Comparison of ENCODE assay signal across 23 cellular contexts in the genomic region with DNA sequence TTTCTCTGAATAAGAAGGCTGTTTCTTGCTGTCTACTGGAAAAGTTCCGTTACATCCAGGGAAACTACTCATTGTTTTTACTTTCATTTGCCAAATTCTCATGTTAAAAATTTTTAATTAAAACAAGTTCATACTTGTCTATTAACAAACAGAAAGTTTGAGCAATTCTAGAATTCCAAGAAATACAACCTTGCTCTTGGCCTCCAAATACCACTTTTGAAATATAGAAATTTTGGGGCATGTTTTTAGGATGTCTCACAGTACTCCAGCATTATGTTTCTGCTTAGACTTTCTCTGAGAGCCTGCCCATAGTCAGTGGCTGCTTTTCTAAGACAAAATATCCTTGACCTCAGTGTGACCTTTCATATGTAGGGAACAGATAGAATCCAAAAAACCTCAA.
DNase-seq lines count a peak whose midpoint lies in the region; ATAC-seq and TF ChIP-seq lines count a peak whose summit lies in the region.
"Had no signal": no experiment of that assay in that cellular context is flagged by ENCODE, and none has a peak within 500 bp of the region (broad histone marks: within the 10 kb centered on the region; RNA-seq: fewer than 3 reads in every experiment).

No MANE protein-coding gene starts in this region.

- H2BK20ac ChIP-seq in IMR-90 (ENCODE audit: low read depth, low read length): no peak overlapping the region

- no peaks in the 10 kb centered on the region for H3K27me3 ChIP-seq in BJ (ENCODE audit: control insufficient read depth, insufficient read depth, low read length)
- H3K27me3 ChIP-seq in IMR-90 (ENCODE audit: control insufficient read depth, insufficient read depth, low read length): no peaks in the 10 kb centered on the region
- no peaks in the 10 kb centered on the region for H3K27me3 ChIP-seq in osteoblast (ENCODE audit: insufficient read depth, low read length)

- no peaks in the 10 kb centered on the region for H3K36me3 ChIP-seq in BJ (ENCODE audit: control insufficient read depth, insufficient read depth, low read length)
- no peaks in the 10 kb centered on the region for H3K36me3 ChIP-seq in IMR-90 (ENCODE audit: control insufficient read depth, insufficient read depth, low read length)
- H3K36me3 ChIP-seq in osteoblast (ENCODE audit: insufficient read depth, low read length): no peaks in the 10 kb centered on the region
- no peaks in the 10 kb centered on the region for H3K36me3 ChIP-seq in mucosa of descending colon (ENCODE audit: low read depth)
- H3K36me3 ChIP-seq: HAP-1 had no signal

- no peak overlapping the region for H3K14ac ChIP-seq in IMR-90 (replicated peaks; ENCODE audit: low read depth, low read length)

- no peak overlapping the region for H2BK15ac ChIP-seq in IMR-90 (ENCODE audit: low read depth, low read length)

- H3K4ac ChIP-seq in IMR-90 (ENCODE audit: low read depth, low read length): no peak overlapping the region

- H3K27ac ChIP-seq in IMR-90 (ENCODE audit: insufficient read depth, low read length): no peak overlapping the region
- no peak overlapping the region for H3K27ac ChIP-seq in osteoblast (ENCODE audit: low read depth, low read length)
- H3K27ac ChIP-seq: HL-60 had no signal

- H2AK9ac ChIP-seq in IMR-90 (replicated peaks; ENCODE audit: low read depth, low read length, poor library complexity): no peak overlapping the region

- intact Hi-C loops in IMR-90 (cut with micrococcal nuclease) (loop anchor here (10.0 kb wide), 1 partner anchor 319 kb away; no protein-coding TSS in a partner anchor), mucosa of descending colon (cut with DNase I, micrococcal nuclease) (no loop called here)

- dilution Hi-C loops in IMR-90 (cut with HindIII; ENCODE audit: low sequenced_read_pairs, unreplicated experiment): no loop called here

- no peaks in the 10 kb centered on the region for H3K79me1 ChIP-seq in IMR-90 (ENCODE audit: low read depth in 1 of 2, low read length in 2 of 2)

- peak; percentile 73 for ATAC-seq in IMR-90 (ENCODE audit: low read depth)
- ATAC-seq in mucosa of descending colon: no peak
- ATAC-seq: PC-3 had no signal

- H3K23ac ChIP-seq in IMR-90 (ENCODE audit: low read depth, low read length): no peak overlapping the region

- no peak overlapping the region for H2BK120ac ChIP-seq in IMR-90 (ENCODE audit: low read depth, low read length)

- H3K9me3 ChIP-seq in IMR-90 (ENCODE audit: control insufficient read depth, insufficient read depth, low read length) (no peaks in the 10 kb centered on the region), osteoblast (ENCODE audit: low read depth, low read length) (no peaks in the 10 kb centered on the region), mucosa of descending colon (no peaks in the 10 kb centered on the region)
- H3K9me3 ChIP-seq: HAP-1, SK-N-SH had no signal

- H3K9me1 ChIP-seq in IMR-90 (ENCODE audit: insufficient read depth, low read length): no peaks in the 10 kb centered on the region

- H2AK5ac ChIP-seq in IMR-90 (ENCODE audit: low read depth, low read length): no peak overlapping the region

- peak; percentile 7 for DNase-seq in BJ (ENCODE audit: low read depth)
- no peak for DNase-seq in IMR-90
- DNase-seq in fibroblast of gingiva (ENCODE audit: low read depth): peak; percentile 85
- DNase-seq in osteoblast (ENCODE audit: insufficient read length, low spot score, missing footprints): no peak
- DNase-seq in mucosa of descending colon: no peak
- DNase-seq in stimulated activated CD4-positive, alpha-beta T cell treated with anti-CD3 and anti-CD28 coated beads, Interleukin-15, amount 100 ng/mL, for 24 hours: no peak
- no peak for DNase-seq in GM20000 (ENCODE audit: low spot score)
- DNase-seq: CD4-positive, CD25-positive, alpha-beta regulatory T cell; COR-L47; GDM1; Karpas-422; MM.1S; NCI-H1092; NCI-H1436 treated with DMSO at 0.1 percent for 48 hours; NCI-H2029; NCI-H2171; NCI-H526; PC-3; RPMI8226; SHP77 treated with DMSO at 0.1 percent for 48 hours; SK-N-SH had no signal

- in situ Hi-C loops in IMR-90 (cut with MboI; ENCODE audit: low sequenced_read_pairs): no loop called here

- TF ChIP-seq CTCF in BJ (IDR thresholded peaks at IDR 0.05; ENCODE audit: insufficient read depth, low read depth, low read length) (no peak), IMR-90 (conservative IDR thresholded peaks at IDR 0.05; ENCODE audit: low read depth, low read length) (no peak), osteoblast (IDR thresholded peaks at IDR 0.05; ENCODE audit: extremely low read depth, low read depth, low read length) (no peak), mucosa of descending colon (IDR thresholded peaks at IDR 0.05) (no peak), GM20000 (IDR thresholded peaks at IDR 0.05; ENCODE audit: extremely low read depth, missing control alignments) (no peak)

- H3K79me2 ChIP-seq in osteoblast (ENCODE audit: insufficient read depth, low read length): no peaks in the 10 kb centered on the region

- H3K4me1 ChIP-seq in IMR-90 (ENCODE audit: control insufficient read depth, insufficient read depth, low read length): peaks cover 3% of the 10 kb centered on the region; the same call in 1 of the 2 replicates
- H3K4me1 ChIP-seq in osteoblast (ENCODE audit: insufficient read depth, low read length): no peaks in the 10 kb centered on the region
- H3K4me1 ChIP-seq in mucosa of descending colon (ENCODE audit: low read depth): no peaks in the 10 kb centered on the region
- H3K4me1 ChIP-seq: HAP-1 had no signal

- H2BK5ac ChIP-seq in IMR-90 (ENCODE audit: low read depth, low read length, poor library complexity, severe bottlenecking): no peak overlapping the region

- POLR2A ChIA-PET in BJ (lab: Charles Lee): no interaction called here
- POLR2A ChIA-PET in IMR-90 (lab: Charles Lee; ENCODE audit: unreplicated experiment): no interaction called here

- H3K9ac ChIP-seq in IMR-90 (ENCODE audit: low read depth, low read length): no peak overlapping the region
- H3K9ac ChIP-seq: SK-N-SH had no signal

- no peak overlapping the region for H4K91ac ChIP-seq in IMR-90 (ENCODE audit: insufficient read depth, low read depth, low read length)

- CTCF ChIA-PET in BJ (lab: Yijun Ruan, JAX): interaction anchor here (0.6 kb wide), 1 partner anchor 18 kb away, joined by 3 read pairs; no protein-coding TSS in a partner anchor
- CTCF ChIA-PET in IMR-90 (lab: Yijun Ruan, JAX): no interaction called here

- H4K8ac ChIP-seq in IMR-90 (ENCODE audit: low read depth in 2 of 2, low read length in 2 of 2): no peak overlapping the region

- no peak overlapping the region; the same call in 1 of the 2 replicates for H3K4me2 ChIP-seq in IMR-90 (ENCODE audit: low read depth, low read length)
- no peak overlapping the region for H3K4me2 ChIP-seq in osteoblast (ENCODE audit: insufficient read depth, low read length)
- H3K4me2 ChIP-seq: SK-N-SH had no signal

- no peak for TF ChIP-seq RAD21 in IMR-90 (IDR thresholded peaks at IDR 0.05; ENCODE audit: low read length)

- no peak for TF ChIP-seq POLR2A in IMR-90 (IDR thresholded peaks at IDR 0.05; ENCODE audit: low read depth, low read length)

- H3K56ac ChIP-seq in IMR-90 (ENCODE audit: extremely low read depth, insufficient read depth, low read length): no peak overlapping the region

- H2AFZ ChIP-seq in IMR-90 (replicated peaks; ENCODE audit: low read length, poor library complexity) (no peak overlapping the region), osteoblast (ENCODE audit: low read length) (peak overlapping the region; percentile 62)

- no peak overlapping the region for H3K4me3 ChIP-seq in BJ (ENCODE audit: low read depth, low read length)
- H3K4me3 ChIP-seq in IMR-90 (ENCODE audit: insufficient read depth, low read depth, low read length): no peak overlapping the region
- no peak overlapping the region for H3K4me3 ChIP-seq in osteoblast (ENCODE audit: insufficient read depth, low read length)
- H3K4me3 ChIP-seq in mucosa of descending colon: no peak overlapping the region
- H3K4me3 ChIP-seq: HAP-1 had no signal

- BruUV-seq in IMR-90 (replicated peaks; lab: Mats Ljungman, UMichigan): no TSS peak

- no peak overlapping the region for H4K5ac ChIP-seq in IMR-90 (ENCODE audit: low read depth, low read length)

- no CpG with 5 or more reads among the region's 1 CpG for WGBS in IMR-90 (ENCODE audit: extremely low coverage in 2 of 2, insufficient read length in 1 of 2), 2 experiments

- H4K20me1 ChIP-seq in IMR-90 (ENCODE audit: insufficient read depth, low read length): no peaks in the 10 kb centered on the region
- no peaks in the 10 kb centered on the region for H4K20me1 ChIP-seq in osteoblast (ENCODE audit: insufficient read depth, low read length)

- peak overlapping the region; percentile 20; the same call in 1 of the 2 replicates for H3K18ac ChIP-seq in IMR-90 (ENCODE audit: low read depth, low read length)

TF ChIP-seq in IMR-90, 13 proteins besides CTCF, POLR2A, EP300 and RAD21:
- TF ChIP-seq RFX5 (IDR thresholded peaks at IDR 0.05; ENCODE audit: low read depth, low read length): no peak
- TF ChIP-seq RCOR1 (IDR thresholded peaks at IDR 0.05; ENCODE audit: insufficient replicate concordance, low read length): no peak
- no peak for TF ChIP-seq MAZ (IDR thresholded peaks at IDR 0.05; ENCODE audit: borderline replicate concordance, low read depth, low read length)
- no peak for TF ChIP-seq MXI1 (IDR thresholded peaks at IDR 0.05; ENCODE audit: borderline replicate concordance, low read depth, low read length)
- no peak for TF ChIP-seq CHD1 (IDR thresholded peaks at IDR 0.05; ENCODE audit: low read depth, low read length)
- no peak for TF ChIP-seq MAFK (IDR thresholded peaks at IDR 0.05; ENCODE audit: low read depth, low read length)
- TF ChIP-seq SMC3 (IDR thresholded peaks at IDR 0.05; ENCODE audit: low read depth, low read length): no peak
- TF ChIP-seq CEBPB (IDR thresholded peaks at IDR 0.05; ENCODE audit: low read depth, low read length): no peak
- TF ChIP-seq BHLHE40 (IDR thresholded peaks at IDR 0.05; ENCODE audit: low read depth, low read length): no peak

Comparison
In these comparisons a context has a peak if more than half of its experiments do, and no peak if none do; other contexts are left out.
1. DNase-seq: peak in BJ (single experiment) and fibroblast of gingiva (single experiment); none in IMR-90 (single experiment), osteoblast (single experiment), mucosa of descending colon (0 of 3), stimulated activated CD4-positive, alpha-beta T cell treated with anti-CD3 and anti-CD28 coated beads, Interleukin-15, amount 100 ng/mL, for 24 hours (single experiment) and GM20000 (single experiment).